In the genomic region with DNA sequence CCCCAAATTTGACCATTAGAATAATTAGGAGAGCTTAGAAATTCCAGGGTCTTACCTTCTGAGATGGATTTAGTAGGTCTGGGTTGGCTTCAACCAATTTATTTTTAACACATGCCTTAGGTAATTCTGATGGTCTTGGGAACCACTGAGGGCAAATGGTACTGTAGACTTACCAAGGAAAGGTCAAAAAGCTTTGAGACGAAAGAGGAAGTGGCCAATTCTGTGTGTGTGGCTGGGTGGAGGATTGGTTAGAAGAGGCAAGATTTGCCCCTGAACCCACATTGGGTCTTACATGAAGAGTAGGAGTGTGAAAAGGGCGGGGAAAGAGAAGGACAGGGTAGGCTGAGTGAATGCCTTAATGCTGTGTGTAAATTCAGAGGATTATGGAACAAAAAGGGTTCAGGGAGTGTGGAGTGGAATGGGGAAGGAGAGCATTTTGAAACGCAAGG, we compare ENCODE assay signal across 9 cellular contexts. TPM values are rescaled to one million over a fixed set of nuclear protein-coding genes. Genes with fewer than 3 reads are reported as not detected.
DNase-seq lines count a peak whose midpoint lies in the region; ATAC-seq, FAIRE-seq and TF ChIP-seq lines count a peak whose summit lies in the region.
"Had no signal": no experiment of that assay in that cellular context is flagged by ENCODE, and none has a peak within 500 bp of the region (broad histone marks: within the 10 kb centered on the region; RNA-seq: fewer than 3 reads in every experiment).

No MANE protein-coding gene starts in this region.

- TF ChIP-seq RAD21 in GM12878 (IDR thresholded peaks at IDR 0.05; ENCODE audit: insufficient read depth, low read depth, low read length): no peak

- SMC1A ChIA-PET in GM12878 (lab: Charles Lee; ENCODE audit: uncharacterized antibody, unreplicated experiment): interaction anchor here (0.6 to 2.6 kb wide), 10 partner anchors 10 to 342 kb away, joined by 3 to 10 read pairs (median 3); no protein-coding TSS in a partner anchor

- H3K4me2 ChIP-seq in GM12878 (ENCODE audit: control insufficient read depth, insufficient read depth): peak overlapping the region; percentile 45

- FAIRE-seq in GM12878 (lab: Jason Lieb, UNC): peak; percentile 90
- FAIRE-seq: colon had no signal

- H3K27ac ChIP-seq in left ventricle myocardium inferior (replicated peaks): peak overlapping the region; percentile 6
- H3K27ac ChIP-seq in right cardiac atrium (ENCODE audit: low read length): no peak overlapping the region
- H3K27ac ChIP-seq in GM12878 (ENCODE audit: control insufficient read depth, insufficient read depth): no peak overlapping the region

- H3K4me1 Mint-ChIP-seq in type B pancreatic cell (ENCODE audit: unreplicated experiment): peaks cover 47% of the 10 kb centered on the region

- H3K4me1 ChIP-seq in left ventricle myocardium inferior (peaks cover 64% of the 10 kb centered on the region), right cardiac atrium (ENCODE audit: control insufficient read depth, insufficient read depth, low read length) (peaks cover 7% of the 10 kb centered on the region), GM12878 (ENCODE audit: control insufficient read depth, insufficient read depth, low read length) (peaks cover 20% of the 10 kb centered on the region)

- H3K9me3 ChIP-seq in left ventricle myocardium inferior (replicated peaks) (no peaks in the 10 kb centered on the region), right cardiac atrium (ENCODE audit: control insufficient read depth, low read length) (no peaks in the 10 kb centered on the region), GM12878 (replicated peaks; ENCODE audit: control insufficient read depth, insufficient read depth, low read length) (no peaks in the 10 kb centered on the region)

- H3K27me3 Mint-ChIP-seq in type B pancreatic cell: no peaks in the 10 kb centered on the region

- H3K79me2 ChIP-seq in GM12878 (ENCODE audit: control insufficient read depth, insufficient read depth, low read length): peaks cover 42% of the 10 kb centered on the region

- peak overlapping the region; percentile 37 for H3K27ac Mint-ChIP-seq in type B pancreatic cell

- RAD21 ChIA-PET in GM12878 (lab: Charles Lee; ENCODE audit: unreplicated experiment): interaction anchor here (0.7 to 1.9 kb wide), 6 partner anchors 11 to 64 kb away, joined by 3 to 6 read pairs (median 3); no protein-coding TSS in a partner anchor

- H3K9me3 Mint-ChIP-seq in type B pancreatic cell: no peaks in the 10 kb centered on the region

- TF ChIP-seq POLR2A in GM12878 (IDR thresholded peaks at IDR 0.05; ENCODE audit: low read depth, low read length): no peak

- CTCF ChIA-PET in GM12878 (lab: Yijun Ruan, JAX) (interaction anchor here (0.8 to 1.9 kb wide), 4 partner anchors 28 to 149 kb away, joined by 3 to 7 read pairs (median 4); no protein-coding TSS in a partner anchor), HEK293T (lab: Yijun Ruan, JAX) (interaction anchor here (1.0 kb wide), 1 partner anchor 53 kb away, joined by 3 read pairs; no protein-coding TSS in a partner anchor)

- POLR2A ChIA-PET in GM12878 (lab: Charles Lee): interaction anchor here (0.6 to 2.3 kb wide), 3 partner anchors 31 to 57 kb away, joined by 3 to 7 read pairs (median 4); no protein-coding TSS in a partner anchor
- POLR2A ChIA-PET in HEK293T (lab: Yijun Ruan, JAX): no interaction called here

- peaks cover 47% of the 10 kb centered on the region for H3K36me3 Mint-ChIP-seq in type B pancreatic cell

- BruUV-seq in GM12878 (replicated peaks; lab: Mats Ljungman, UMichigan): no TSS peak

- no peak for DNase-seq in left ventricle myocardium inferior
- no peak for DNase-seq in right cardiac atrium
- peak; percentile 72 to 77 for DNase-seq in Kasumi-1 (lab: John Stamatoyannopoulos, UW)
- DNase-seq in GM12878 (ENCODE audit: low read depth, low spot score): peak; percentile 79
- no peak for DNase-seq in type B pancreatic cell (ENCODE audit: extremely low spot score, unreplicated experiment)
- DNase-seq in SHP77 treated with DMSO at 0.1 percent for 48 hours (lab: John Stamatoyannopoulos, UW): no peak
- DNase-seq in HEK293T (ENCODE audit: extremely low spot score): no peak

- no peaks in the 10 kb centered on the region for H3K27me3 ChIP-seq in left ventricle myocardium inferior (ENCODE audit: low read depth)
- H3K27me3 ChIP-seq in right cardiac atrium (ENCODE audit: control insufficient read depth, insufficient read depth): no peaks in the 10 kb centered on the region
- H3K27me3 ChIP-seq in GM12878 (replicated peaks in 1 of 2; ENCODE audit: control insufficient read depth in 2 of 2, insufficient read depth in 2 of 2, low read length in 1 of 2): no peaks in the 10 kb centered on the region

- intact Hi-C loops in left ventricle myocardium inferior (cut with micrococcal nuclease): no loop called here
- intact Hi-C loops in right cardiac atrium (cut with DNase I): no loop called here
- intact Hi-C loops in GM12878 (cut with micrococcal nuclease; ENCODE audit: unreplicated experiment): loop anchor here (5.0 kb wide), 2 partner anchors 52 to 152 kb away; a partner anchor contains a TSS

- H4K20me1 ChIP-seq in GM12878 (ENCODE audit: control insufficient read depth, insufficient read depth): no peaks in the 10 kb centered on the region

- H3K4me3 ChIP-seq in left ventricle myocardium inferior: no peak overlapping the region
- H3K4me3 ChIP-seq in right cardiac atrium (ENCODE audit: low read length): no peak overlapping the region
- 0 out of 2 replicates have a peak overlapping the region, but pooled peaks have one; percentile 10 for H3K4me3 ChIP-seq in GM12878

- in situ Hi-C loops in GM12878 (cut with MboI): no loop called here

- no peak overlapping the region for H3K9ac ChIP-seq in GM12878 (ENCODE audit: control insufficient read depth, insufficient read depth, low read length)

- TF ChIP-seq CTCF in left ventricle myocardium inferior (IDR thresholded peaks at IDR 0.05; ENCODE audit: borderline replicate concordance) (no peak), GM12878 (IDR thresholded peaks at IDR 0.05 in 2 of 3, conservative IDR thresholded peaks at IDR 0.05 in 1 of 3; ENCODE audit: control insufficient read depth in 2 of 3, extremely low read depth in 1 of 3, insufficient read depth in 1 of 3, low read depth in 3 of 3, low read length in 3 of 3) (no peak), type B pancreatic cell (conservative IDR thresholded peaks at IDR 0.05) (no peak)

- TF ChIP-seq EP300 in GM12878 (IDR thresholded peaks at IDR 0.05; ENCODE audit: borderline replicate concordance in 1 of 2, control insufficient read depth in 1 of 2, low read depth in 2 of 2, low read length in 2 of 2): peak; percentile 47 to 66; a peak in 2 of 4 replicates

- peak overlapping the region; percentile 46 for H3K4me3 Mint-ChIP-seq in type B pancreatic cell

- ATAC-seq in right cardiac atrium (no peak), GM12878 (peak; percentile 78), GM21515 (IDR thresholded peaks at IDR 0.05; ENCODE audit: unreplicated experiment) (no peak)

- H3K36me3 ChIP-seq in left ventricle myocardium inferior (peaks cover 17% of the 10 kb centered on the region), GM12878 (ENCODE audit: control insufficient read depth in 2 of 2, insufficient read depth in 2 of 2, low read length in 1 of 2) (peaks cover 0 to 8% of the 10 kb centered on the region in 2 experiments; a peak in 3 of 4 replicates)

- WGBS in right cardiac atrium: 69% methylated on average over 3 of the region's 3 CpGs
- 0% methylated on average over 3 of the region's 3 CpGs for WGBS in GM12878 (ENCODE audit: insufficient coverage, insufficient replicate concordance, low lambda C conversion rate, missing lambda C conversion rate)

- no peak overlapping the region for H2AFZ ChIP-seq in GM12878 (ENCODE audit: control insufficient read depth, low read depth, low read length)

TF ChIP-seq in HEK293T, 16 proteins besides CTCF, POLR2A, EP300 and RAD21:
- TF ChIP-seq FOXM1 (IDR thresholded peaks at IDR 0.05; ENCODE audit: borderline replicate concordance) (no peak), BHLHE40 (IDR thresholded peaks at IDR 0.05; ENCODE audit: borderline replicate concordance) (no peak), FOXA1 (IDR thresholded peaks at IDR 0.05) (no peak), FOXK2 (IDR thresholded peaks at IDR 0.05) (no peak)

RNA-seq across cellular contexts. Expression of a gene that starts 2.7 kb away (rescaled TPM):
- total RNA-seq in left ventricle myocardium inferior (40.1 TPM), right cardiac atrium (10 to 100 TPM; 46.1 to 54.9 (median 49.1) TPM), GM12878 (2014; rRNA removed) (27.0 and 31.6 TPM in 2 replicates), GM12878 (2014; rRNA removed; fragmentation: Illumina TruSeq; extraction: Trizol) (42.7 and 46.1 TPM in 2 replicates), GM12878 (2021) (35.1 and 35.7 TPM in 2 replicates), type B pancreatic cell (ENCODE audit: low replicate concordance) (77.2 and 86.4 TPM in 2 replicates)
- polyA plus RNA-seq in right cardiac atrium (9.7 TPM), GM12878 (2011; rRNA removed) (14.1 and 20.4 TPM in 2 replicates), GM12878 (2014; fragmentation: Illumina TruSeq; extraction: Trizol) (27.7 and 32.8 TPM in 2 replicates), GM12878 (2014; fragmentation: Nextera tagmentation; extraction: Ambion mirVana) (1 to 10 TPM; 7.5 to 8.2 TPM), GM12878 (2014; rRNA removed) (11.9 and 15.7 TPM in 2 replicates), GM12878 (2016; fragmentation: Nextera tagmentation; extraction: Ambion mirVana) (10 to 100 TPM; 18.6 to 24.4 TPM)
- total RNA-seq in GM12878 (2013; cell fraction: nucleolus; rRNA removed): 80.0 and 100 TPM in 2 replicates
- 10.0 TPM for polyA plus RNA-seq in GM12878 (2011; ENCODE audit: low read depth)
- 5.6 and 8.3 TPM in 2 replicates for polyA plus RNA-seq in GM12878 (2011; cell fraction: cytosol; rRNA removed)
- polyA plus RNA-seq in GM12878 (2011; cell fraction: nucleus; rRNA removed): 6.8 and 9.4 TPM in 2 replicates
- 12.9 and 15.3 TPM in 2 replicates for polyA plus RNA-seq in GM12878 (2012)
- 14.8 and 33.3 TPM in 2 replicates for polyA minus RNA-seq in GM12878 (2011; rRNA and poly(A)+ RNA removed)
- 11.1 and 12.4 TPM in 2 replicates for polyA minus RNA-seq in GM12878 (2011; cell fraction: cytosol; rRNA and poly(A)+ RNA removed)
- polyA minus RNA-seq in GM12878 (2011; cell fraction: nucleus; rRNA and poly(A)+ RNA removed): 9.2 and 29.9 TPM in 2 replicates

Comparison
In these comparisons a context has a peak if more than half of its experiments do, and no peak if none do; other contexts are left out.
1. DNase-seq: peak in Kasumi-1 (2 of 2) and GM12878 (single experiment); none in left ventricle myocardium inferior (single experiment), right cardiac atrium (0 of 3), type B pancreatic cell (single experiment), SHP77 treated with DMSO at 0.1 percent for 48 hours (single experiment) and HEK293T (single experiment).